ENCODE assay signal across 25 cellular contexts in the genomic region with DNA sequence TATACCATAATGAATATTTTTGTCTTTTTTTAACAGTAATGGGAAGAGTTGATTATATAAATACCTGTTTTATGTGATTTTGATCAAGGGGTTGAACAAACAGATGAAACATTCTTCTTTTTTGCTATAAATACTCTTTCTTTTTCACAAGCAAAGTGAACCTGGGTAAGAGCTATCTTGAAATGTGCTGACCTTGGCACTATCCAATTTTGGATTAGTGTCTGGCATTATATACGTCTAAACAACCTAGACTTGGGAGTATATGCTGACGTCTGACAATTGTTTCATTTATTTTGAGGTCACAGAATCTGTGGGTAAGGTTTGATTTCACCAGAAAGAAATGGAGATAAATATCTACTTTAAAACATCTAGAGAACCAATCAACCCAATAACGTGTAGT.
DNase-seq lines count a peak whose midpoint lies in the region; ATAC-seq, FAIRE-seq and TF ChIP-seq lines count a peak whose summit lies in the region.
"Had no signal": no experiment of that assay in that cellular context is flagged by ENCODE, and none has a peak within 500 bp of the region (broad histone marks: within the 10 kb centered on the region; RNA-seq: fewer than 3 reads in every experiment).

No MANE protein-coding gene starts in this region.

- no peak for TF ChIP-seq EP300 in HepG2 (IDR thresholded peaks at IDR 0.05; ENCODE audit: low read depth in 2 of 2, low read length in 2 of 2)
- TF ChIP-seq EP300 in HepG2 (CRISPR knock-in tag; IDR thresholded peaks at IDR 0.05; ENCODE audit: borderline replicate concordance) = no peak

- no peaks in the 10 kb centered on the region for H3K4me1 ChIP-seq in HepG2 (ENCODE audit: insufficient read depth, low read length)
- H3K4me1 ChIP-seq in right lobe of liver = no peaks in the 10 kb centered on the region
- H3K4me1 ChIP-seq in IMR-90 (ENCODE audit: control insufficient read depth, insufficient read depth, low read length) = no peaks in the 10 kb centered on the region
- H3K4me1 ChIP-seq in neural progenitor cell = no peaks in the 10 kb centered on the region
- H3K4me1 ChIP-seq: BE2C had no signal

- H2AK9ac ChIP-seq in IMR-90 (replicated peaks; ENCODE audit: low read depth, low read length, poor library complexity) = no peak overlapping the region

- peaks cover 84% of the 10 kb centered on the region for H3K9me3 ChIP-seq in HepG2 (ENCODE audit: low read length)
- H3K9me3 ChIP-seq in right lobe of liver = no peaks in the 10 kb centered on the region
- no peaks in the 10 kb centered on the region for H3K9me3 ChIP-seq in IMR-90 (ENCODE audit: control insufficient read depth, insufficient read depth, low read length)
- no peaks in the 10 kb centered on the region for H3K9me3 ChIP-seq in neural progenitor cell (ENCODE audit: low read depth)
- H3K9me3 ChIP-seq: BE2C; BLaER1 treated with 17β-estradiol and CSF1 and Interleukin-3, amounts not matched to agents 10 nM and 100 nM had no signal

- TF ChIP-seq POLR2A in HepG2 (IDR thresholded peaks at IDR 0.05; ENCODE audit: insufficient read depth in 1 of 2, low read depth in 2 of 2, low read length in 2 of 2) (no peak), right lobe of liver (IDR thresholded peaks at IDR 0.05) (no peak), IMR-90 (IDR thresholded peaks at IDR 0.05; ENCODE audit: low read depth, low read length) (no peak)

- no peak overlapping the region for H3K4me3 Mint-ChIP-seq in neural progenitor cell
- H3K4me3 Mint-ChIP-seq: CD14-positive monocyte; CD4-positive, alpha-beta T cell; CD8-positive, alpha-beta memory T cell had no signal

- FAIRE-seq in HepG2 (lab: Jason Lieb, UNC) = no peak
- FAIRE-seq: A204.1, D721Med, GM12878, GM19239 had no signal

- H2AK5ac ChIP-seq in IMR-90 (ENCODE audit: low read depth, low read length) = no peak overlapping the region

- TF ChIP-seq RAD21 in HepG2 (CRISPR knock-in tag; IDR thresholded peaks at IDR 0.05) = no peak
- no peak for TF ChIP-seq RAD21 in IMR-90 (IDR thresholded peaks at IDR 0.05; ENCODE audit: low read length)

- H4K20me1 ChIP-seq in HepG2 (ENCODE audit: insufficient read depth, low read length) (no peaks in the 10 kb centered on the region), IMR-90 (ENCODE audit: insufficient read depth, low read length) (no peaks in the 10 kb centered on the region), neural progenitor cell (ENCODE audit: low read depth) (no peaks in the 10 kb centered on the region)
- H4K20me1 ChIP-seq: BLaER1 treated with 17β-estradiol and CSF1 and Interleukin-3, amounts not matched to agents 10 nM and 100 nM had no signal

- H3K79me1 ChIP-seq in IMR-90 (ENCODE audit: low read depth in 1 of 2, low read length in 2 of 2) = no peaks in the 10 kb centered on the region

- H3K9ac ChIP-seq in HepG2 (ENCODE audit: insufficient read depth, low read depth, low read length) (no peak overlapping the region), IMR-90 (ENCODE audit: low read depth, low read length) (no peak overlapping the region), neural progenitor cell (no peak overlapping the region)
- H3K9ac ChIP-seq: BLaER1 treated with 17β-estradiol and CSF1 and Interleukin-3, amounts not matched to agents 10 nM and 100 nM had no signal

- no peaks in the 10 kb centered on the region for H3K79me2 ChIP-seq in HepG2 (ENCODE audit: insufficient read depth, low read length)
- no peaks in the 10 kb centered on the region for H3K79me2 ChIP-seq in neural progenitor cell (ENCODE audit: low read depth)

- H2BK20ac ChIP-seq in IMR-90 (ENCODE audit: low read depth, low read length) = no peak overlapping the region

- peaks cover 3% of the 10 kb centered on the region for H3K9me3 Mint-ChIP-seq in neural progenitor cell

- ATAC-seq in HepG2 = no peak
- ATAC-seq in right lobe of liver = no peak
- no peak for ATAC-seq in IMR-90 (ENCODE audit: low read depth)
- no peak for ATAC-seq in omental fat pad (ENCODE audit: low FRiP score)
- ATAC-seq: GM12878, HCT116 had no signal

- H4K91ac ChIP-seq in IMR-90 (ENCODE audit: insufficient read depth, low read depth, low read length) = no peak overlapping the region

- in situ Hi-C loops in HepG2 (cut with HindIII; ENCODE audit: extremely low pct_ligation_motif_present, low pct_unique_long_range_greater_than_20kb) = no loop called here
- in situ Hi-C loops in IMR-90 (cut with MboI; ENCODE audit: low sequenced_read_pairs) = no loop called here

- H3K27me3 ChIP-seq in HepG2 (ENCODE audit: control insufficient read depth in 1 of 2, insufficient read depth in 2 of 2, low read length in 2 of 2) (no peaks in the 10 kb centered on the region), right lobe of liver (no peaks in the 10 kb centered on the region), IMR-90 (ENCODE audit: control insufficient read depth, insufficient read depth, low read length) (no peaks in the 10 kb centered on the region), neural progenitor cell (no peaks in the 10 kb centered on the region)
- H3K27me3 ChIP-seq: BE2C had no signal

- H3K4me2 ChIP-seq in HepG2 (ENCODE audit: low read depth, low read length) = no peak overlapping the region
- no peak overlapping the region for H3K4me2 ChIP-seq in IMR-90 (ENCODE audit: low read depth, low read length)
- H3K4me2 ChIP-seq in neural progenitor cell = no peak overlapping the region
- H3K4me2 ChIP-seq: BLaER1 treated with 17β-estradiol and CSF1 and Interleukin-3, amounts not matched to agents 10 nM and 100 nM had no signal

- BruUV-seq in HepG2 (replicated peaks; lab: Mats Ljungman, UMichigan) (no TSS peak), IMR-90 (replicated peaks; lab: Mats Ljungman, UMichigan) (no TSS peak)

- no peak for DNase-seq in HepG2 (ENCODE audit: low spot score)
- DNase-seq in right lobe of liver = no peak
- DNase-seq in IMR-90 = no peak
- no peak for DNase-seq in neural progenitor cell (ENCODE audit: low spot score)
- no peak for DNase-seq in T-helper 9 cell
- DNase-seq in omental fat pad (ENCODE audit: low spot score) = no peak
- DNase-seq: ACHN; AML-193; BE2C; CD4-positive, alpha-beta T cell; CD8-positive, alpha-beta memory T cell; DMS 273 treated with DMSO at 0.1 percent for 48 hours; DMS79; EL; GDM1; GOT3; H7 had no signal

- H3K4me1 Mint-ChIP-seq in neural progenitor cell = peaks cover 9% of the 10 kb centered on the region
- H3K4me1 Mint-ChIP-seq: CD14-positive monocyte; CD8-positive, alpha-beta memory T cell had no signal

- no peak overlapping the region for H4K8ac ChIP-seq in IMR-90 (ENCODE audit: low read depth in 2 of 2, low read length in 2 of 2)

- no peak overlapping the region for H3K23ac ChIP-seq in IMR-90 (ENCODE audit: low read depth, low read length)

- dilution Hi-C loops in IMR-90 (cut with HindIII; ENCODE audit: low sequenced_read_pairs, unreplicated experiment) = no loop called here

- H2AFZ ChIP-seq in HepG2 (ENCODE audit: low read length) = no peak overlapping the region
- H2AFZ ChIP-seq in IMR-90 (replicated peaks; ENCODE audit: low read length, poor library complexity) = no peak overlapping the region
- peak overlapping the region; percentile 37 for H2AFZ ChIP-seq in neural progenitor cell (replicated peaks)

- WGBS in HepG2 (ENCODE audit: low lambda C conversion rate) = 13% methylated on average over 3 of the region's 3 CpGs
- WGBS in right lobe of liver (ENCODE audit: insufficient coverage, low coverage, low lambda C conversion rate, missing lambda C conversion rate) = 45% methylated on average over 3 of the region's 3 CpGs
- WGBS in IMR-90 (ENCODE audit: extremely low coverage in 2 of 2, insufficient read length in 1 of 2), 2 experiments = no CpG with 5 or more reads among the region's 3 CpGs

- no peak overlapping the region for H3K27ac Mint-ChIP-seq in neural progenitor cell
- H3K27ac Mint-ChIP-seq: CD14-positive monocyte; CD4-positive, alpha-beta T cell; CD8-positive, alpha-beta memory T cell had no signal

- peaks cover 2% of the 10 kb centered on the region for H3K27me3 Mint-ChIP-seq in neural progenitor cell (ENCODE audit: insufficient read depth, low read depth)
- H3K27me3 Mint-ChIP-seq: CD4-positive, alpha-beta T cell had no signal

- no peak overlapping the region for H2BK15ac ChIP-seq in IMR-90 (ENCODE audit: low read depth, low read length)

- H3K4ac ChIP-seq in IMR-90 (ENCODE audit: low read depth, low read length) = no peak overlapping the region

- no peak overlapping the region for H3K56ac ChIP-seq in IMR-90 (ENCODE audit: extremely low read depth, insufficient read depth, low read length)

- TF ChIP-seq CTCF in HepG2 (CRISPR knock-in tag; IDR thresholded peaks at IDR 0.05) (no peak), right lobe of liver (IDR thresholded peaks at IDR 0.05) (no peak), IMR-90 (conservative IDR thresholded peaks at IDR 0.05; ENCODE audit: low read depth, low read length) (no peak), neural progenitor cell (IDR thresholded peaks at IDR 0.05) (no peak), omental fat pad (IDR thresholded peaks at IDR 0.05) (no peak)

- POLR2A ChIA-PET in HepG2 (lab: Yijun Ruan, JAX) = no interaction called here
- POLR2A ChIA-PET in IMR-90 (lab: Charles Lee; ENCODE audit: unreplicated experiment) = no interaction called here

- peaks cover 5% of the 10 kb centered on the region for H3K36me3 Mint-ChIP-seq in neural progenitor cell
- H3K36me3 Mint-ChIP-seq: CD14-positive monocyte had no signal

- H3K18ac ChIP-seq in IMR-90 (ENCODE audit: low read depth, low read length) = no peak overlapping the region

- no peak overlapping the region for H2BK5ac ChIP-seq in IMR-90 (ENCODE audit: low read depth, low read length, poor library complexity, severe bottlenecking)

- intact Hi-C loops in HepG2 (cut with micrococcal nuclease; ENCODE audit: unreplicated experiment) (no loop called here), right lobe of liver (cut with DNase I) (no loop called here), IMR-90 (cut with micrococcal nuclease) (no loop called here)

- H3K27ac ChIP-seq in HepG2 (ENCODE audit: extremely low read length, insufficient read depth, low read length) = no peak overlapping the region
- no peak overlapping the region for H3K27ac ChIP-seq in right lobe of liver
- H3K27ac ChIP-seq in IMR-90 (ENCODE audit: insufficient read depth, low read length) = no peak overlapping the region
- no peak overlapping the region for H3K27ac ChIP-seq in neural progenitor cell
- H3K27ac ChIP-seq: 22Rv1; BLaER1 treated with 17β-estradiol and CSF1 and Interleukin-3, amounts not matched to agents 10 nM and 100 nM had no signal

- CTCF ChIA-PET in HepG2 (lab: Yijun Ruan, JAX; ENCODE audit: low intra/inter-chr PET ratio, low total read pairs) (no interaction called here), IMR-90 (lab: Yijun Ruan, JAX) (no interaction called here)

- no peaks in the 10 kb centered on the region for H3K36me3 ChIP-seq in HepG2 (replicated peaks in 1 of 2; ENCODE audit: control insufficient read depth in 1 of 2, insufficient read depth in 2 of 2, low read length in 2 of 2)
- H3K36me3 ChIP-seq in right lobe of liver = no peaks in the 10 kb centered on the region
- H3K36me3 ChIP-seq in IMR-90 (ENCODE audit: control insufficient read depth, insufficient read depth, low read length) = no peaks in the 10 kb centered on the region
- H3K36me3 ChIP-seq in neural progenitor cell = no peaks in the 10 kb centered on the region
- H3K36me3 ChIP-seq: BE2C; BLaER1 treated with 17β-estradiol and CSF1 and Interleukin-3, amounts not matched to agents 10 nM and 100 nM had no signal

- H3K4me3 ChIP-seq in HepG2 (replicated peaks in 1 of 3; ENCODE audit: insufficient read depth in 1 of 3, low read depth in 2 of 3, low read length in 3 of 3) (no peak overlapping the region), right lobe of liver (no peak overlapping the region), IMR-90 (ENCODE audit: insufficient read depth, low read depth, low read length) (no peak overlapping the region), neural progenitor cell (no peak overlapping the region)
- H3K4me3 ChIP-seq: BLaER1 treated with 17β-estradiol and CSF1 and Interleukin-3, amounts not matched to agents 10 nM and 100 nM; GM12878 had no signal

- H3K9me1 ChIP-seq in IMR-90 (ENCODE audit: insufficient read depth, low read length) = no peaks in the 10 kb centered on the region

- H3F3A ChIP-seq in neural progenitor cell (ENCODE audit: low read depth) = no peaks in the 10 kb centered on the region

- no peak overlapping the region for H3K14ac ChIP-seq in IMR-90 (replicated peaks; ENCODE audit: low read depth, low read length)

- H4K5ac ChIP-seq in IMR-90 (ENCODE audit: low read depth, low read length) = no peak overlapping the region

- no peak overlapping the region for H2BK120ac ChIP-seq in IMR-90 (ENCODE audit: low read depth, low read length)
